In genomic region chr6:168035661-168036616, GRCh38 we compare ENCODE assay signal across 8 cellular contexts. TPM values are rescaled to one million over a fixed set of nuclear protein-coding genes. Genes with fewer than 3 reads are reported as not detected.
DNase-seq lines count a peak whose midpoint lies in the region; ATAC-seq and TF ChIP-seq lines count a peak whose summit lies in the region.

No MANE protein-coding gene starts in this region.

- H3K9me3 Mint-ChIP-seq in neural progenitor cell, result peaks cover 56% of the 10 kb centered on the region

- H3K27me3 ChIP-seq in RWPE2 (ENCODE audit: insufficient read depth, poor library complexity, severe bottlenecking) (no peaks in the 10 kb centered on the region), neural progenitor cell (no peaks in the 10 kb centered on the region)

- peaks cover 34% of the 10 kb centered on the region for H3F3A ChIP-seq in neural progenitor cell (ENCODE audit: low read depth)

- H3K9ac ChIP-seq in neural progenitor cell, result no peak overlapping the region

- H3K4me1 ChIP-seq in RWPE2 (ENCODE audit: insufficient read depth, poor library complexity, severe bottlenecking) (peaks cover 8% of the 10 kb centered on the region), neural progenitor cell (peaks cover 6% of the 10 kb centered on the region)

- H3K27ac ChIP-seq in RWPE2 (ENCODE audit: poor library complexity, severe bottlenecking), result peak overlapping the region; percentile 15
- no peak overlapping the region for H3K27ac ChIP-seq in neural progenitor cell

- H3K27ac Mint-ChIP-seq in neural progenitor cell, result peak overlapping the region; percentile 46

- H3K4me2 ChIP-seq in neural progenitor cell, result peak overlapping the region; percentile 62

- H3K9me3 ChIP-seq in RWPE2 (ENCODE audit: severe bottlenecking) (peaks cover 4% of the 10 kb centered on the region), neural progenitor cell (ENCODE audit: low read depth) (peaks cover 21% of the 10 kb centered on the region)

- no peaks in the 10 kb centered on the region for H3K36me3 Mint-ChIP-seq in neural progenitor cell

- peak overlapping the region; percentile 81 for H3K4me3 Mint-ChIP-seq in neural progenitor cell

- DNase-seq in NCI-H1417 (lab: John Stamatoyannopoulos, UW) (peak; percentile 7 to 82 (median 59)), NCI-H1417 treated with DMSO at 0.1 percent for 48 hours (lab: John Stamatoyannopoulos, UW) (no peak), RWPE2 (ENCODE audit: low spot score) (no peak), neural progenitor cell (ENCODE audit: low spot score) (peak; percentile 25), putamen (ENCODE audit: low spot score) (no peak)
- DNase-seq in stimulated activated CD4-positive, alpha-beta T cell treated with anti-CD3 and anti-CD28 coated beads, Interleukin-1b, Interleukin-23, amount 100 ng/mL, for 48 hours, result no peak
- DNase-seq in stimulated activated CD4-positive, alpha-beta T cell treated with anti-CD3 and anti-CD28 coated beads, Interleukin-4, amount 100 ng/mL, for 24 hours, result no peak

- H3K79me2 ChIP-seq in neural progenitor cell (ENCODE audit: low read depth), result no peaks in the 10 kb centered on the region

- H3K4me3 ChIP-seq in RWPE2 (ENCODE audit: severe bottlenecking) (peak overlapping the region; percentile 28), neural progenitor cell (peak overlapping the region; percentile 17)

- no peaks in the 10 kb centered on the region for H4K20me1 ChIP-seq in neural progenitor cell (ENCODE audit: low read depth)

- peaks cover 10% of the 10 kb centered on the region for H3K27me3 Mint-ChIP-seq in neural progenitor cell (ENCODE audit: insufficient read depth, low read depth)

- TF ChIP-seq CTCF in RWPE2 (IDR thresholded peaks at IDR 0.05; ENCODE audit: poor library complexity, severe bottlenecking), result no peak
- no peak for TF ChIP-seq CTCF in neural progenitor cell (IDR thresholded peaks at IDR 0.05)

- peak; percentile 69 for ATAC-seq in RWPE2 (ENCODE audit: low read depth)
- peak; percentile 66 for ATAC-seq in esophagus mucosa

- no peaks in the 10 kb centered on the region for H3K36me3 ChIP-seq in RWPE2 (ENCODE audit: low read depth)
- H3K36me3 ChIP-seq in neural progenitor cell, result no peaks in the 10 kb centered on the region

- no peak overlapping the region for H2AFZ ChIP-seq in neural progenitor cell (replicated peaks)

- peaks cover 19% of the 10 kb centered on the region for H3K4me1 Mint-ChIP-seq in neural progenitor cell

RNA-seq across cellular contexts. Expression of gene KIF25, which starts 38.5 kb away (rescaled TPM):
- not detected for total RNA-seq in esophagus mucosa
- 1.2 and 1.5 TPM in 2 replicates for total RNA-seq in neural progenitor cell (ENCODE audit: low replicate concordance)

RNA-seq across cellular contexts. Expression of gene FRMD1, which starts 43.1 kb away (rescaled TPM):
- total RNA-seq in esophagus mucosa (not detected), neural progenitor cell (ENCODE audit: low replicate concordance) (0.09 TPM in 1 of 2 replicates, not detected in the other)

Comparison
In these comparisons a context has a peak if more than half of its experiments do, and no peak if none do; other contexts are left out.
1. DNase-seq: peak in NCI-H1417 (3 of 3) and neural progenitor cell (single experiment); none in NCI-H1417 treated with DMSO at 0.1 percent for 48 hours (single experiment), RWPE2 (single experiment), stimulated activated CD4-positive, alpha-beta T cell treated with anti-CD3 and anti-CD28 coated beads, Interleukin-1b, Interleukin-23, amount 100 ng/mL, for 48 hours (single experiment), putamen (single experiment) and stimulated activated CD4-positive, alpha-beta T cell treated with anti-CD3 and anti-CD28 coated beads, Interleukin-4, amount 100 ng/mL, for 24 hours (single experiment).